ENCODE assay signal across 13 cellular contexts in the genomic region with DNA sequence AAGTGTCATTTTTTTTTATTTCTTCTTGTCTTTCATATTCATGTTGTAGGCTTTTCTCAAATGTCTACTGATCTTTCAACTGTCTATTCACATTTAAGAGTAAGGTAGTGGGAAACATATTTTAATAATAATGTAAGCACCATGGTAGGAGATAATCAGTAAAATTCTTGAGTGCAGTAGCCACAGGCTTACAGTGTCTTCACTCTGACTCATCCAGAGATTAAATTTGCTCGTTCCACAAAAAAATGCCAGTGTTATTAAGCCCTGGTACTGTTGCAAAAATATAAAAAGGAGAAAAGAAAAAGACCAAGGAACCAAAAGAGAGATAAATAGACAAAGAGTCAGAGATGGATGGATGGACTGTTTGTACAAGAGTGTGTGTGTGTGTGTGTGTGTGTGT. TPM values are rescaled to one million over a fixed set of nuclear protein-coding genes. Genes with fewer than 3 reads are reported as not detected.
DNase-seq lines count a peak whose midpoint lies in the region; ATAC-seq and TF ChIP-seq lines count a peak whose summit lies in the region.
"Had no signal": no experiment of that assay in that cellular context is flagged by ENCODE, and none has a peak within 500 bp of the region (broad histone marks: within the 10 kb centered on the region; RNA-seq: fewer than 3 reads in every experiment).

No MANE protein-coding gene starts in this region.

- H3K9me3 Mint-ChIP-seq in activated B cell treated with CpG ODN at 0.5 μM for 24 hours, result no peaks in the 10 kb centered on the region

- POLR2A ChIA-PET in activated B cell treated with CpG ODN at 0.5 μM for 24 hours (lab: Charles Lee), result no interaction called here

- no peaks in the 10 kb centered on the region for H3K27me3 Mint-ChIP-seq in activated B cell treated with CpG ODN at 0.5 μM for 24 hours

- DNase-seq in AG20443 (ENCODE audit: low spot score), result peak; percentile 20
- no peak for DNase-seq in activated B cell treated with CpG ODN at 0.5 μM for 24 hours
- peak; percentile 50 for DNase-seq in fibroblast of the aortic adventitia (ENCODE audit: low read depth)
- DNase-seq in posterior cingulate gyrus, result no peak
- no peak for DNase-seq in DMS53 treated with DMSO at 0.1 percent for 48 hours (lab: John Stamatoyannopoulos, UW; ENCODE audit: unreplicated experiment)
- no peak for DNase-seq in NCI-H1105 treated with DMSO at 0.1 percent for 48 hours (lab: John Stamatoyannopoulos, UW)
- DNase-seq: Calu3, mesendoderm, NCI-H187 treated with DMSO at 0.1 percent for 48 hours, sigmoid colon had no signal

- intact Hi-C loops in activated B cell treated with CpG ODN at 0.5 μM for 24 hours (cut with micrococcal nuclease), result no loop called here
- intact Hi-C loops in posterior cingulate gyrus (cut with DNase I), result no loop called here

- CTCF ChIA-PET in activated B cell treated with CpG ODN at 0.5 μM for 24 hours (lab: Charles Lee), result no interaction called here

- peaks cover under 1% of the 10 kb centered on the region for H3K36me3 Mint-ChIP-seq in activated B cell treated with CpG ODN at 0.5 μM for 24 hours (ENCODE audit: low read depth)

- TF ChIP-seq CTCF in activated B cell treated with CpG ODN at 0.5 μM for 24 hours (IDR thresholded peaks at IDR 0.05), result no peak
- TF ChIP-seq CTCF in fibroblast of the aortic adventitia (IDR thresholded peaks at IDR 0.05; ENCODE audit: insufficient read depth, low read length), result no peak

- H3K27ac Mint-ChIP-seq in activated B cell treated with CpG ODN at 0.5 μM for 24 hours, result peak overlapping the region; percentile 28

- peaks cover 68% of the 10 kb centered on the region for H3K4me1 Mint-ChIP-seq in activated B cell treated with CpG ODN at 0.5 μM for 24 hours

- ATAC-seq in GM18870 (IDR thresholded peaks at IDR 0.05; ENCODE audit: unreplicated experiment) (peak; percentile 21), activated B cell treated with CpG ODN at 0.5 μM for 24 hours (ENCODE audit: low read depth) (no peak), HG02623 (IDR thresholded peaks at IDR 0.05; ENCODE audit: unreplicated experiment) (no peak)

- no peak overlapping the region for H3K4me3 ChIP-seq in fibroblast of the aortic adventitia (ENCODE audit: low read depth, low read length)
- H3K4me3 ChIP-seq: cardiac muscle cell, sigmoid colon had no signal

- H3K4me3 Mint-ChIP-seq in activated B cell treated with CpG ODN at 0.5 μM for 24 hours, result no peak overlapping the region

RNA-seq across cellular contexts. Expression of gene PARP8, which starts 43.0 kb away (rescaled TPM):
- total RNA-seq in activated B cell treated with CpG ODN at 0.5 μM for 24 hours (39.3 and 56.0 TPM in 2 replicates), fibroblast of the aortic adventitia (ENCODE audit: low replicate concordance) (8.2 and 20.1 TPM in 2 replicates)

Comparison
In these comparisons a context has a peak if more than half of its experiments do, and no peak if none do; other contexts are left out.
1. DNase-seq: peak in AG20443 (single experiment) and fibroblast of the aortic adventitia (single experiment); none in activated B cell treated with CpG ODN at 0.5 μM for 24 hours (single experiment), posterior cingulate gyrus (0 of 10), DMS53 treated with DMSO at 0.1 percent for 48 hours (single experiment) and NCI-H1105 treated with DMSO at 0.1 percent for 48 hours (single experiment).